In genomic region chr18:48264508-48264907, GRCh38 we compare ENCODE assay signal across 2 cellular contexts.
TF ChIP-seq lines count a peak whose summit lies in the region.

No MANE protein-coding gene starts in this region.

TF ChIP-seq in SK-N-SH, 30 proteins besides CTCF, POLR2A, EP300 and RAD21 (continued from another document):
- TF ChIP-seq ZBTB33 (IDR thresholded peaks at IDR 0.05; ENCODE audit: borderline replicate concordance, low read depth) (no peak), ELF1 (IDR thresholded peaks at IDR 0.05) (no peak), GABPA (IDR thresholded peaks at IDR 0.05; ENCODE audit: low read depth) (no peak), FOXM1 (IDR thresholded peaks at IDR 0.05; ENCODE audit: low read depth) (no peak), USF2 (IDR thresholded peaks at IDR 0.05; ENCODE audit: borderline replicate concordance, low read depth, low read length) (no peak), YY1 (IDR thresholded peaks at IDR 0.05; ENCODE audit: low read depth) (no peak), POLR2AphosphoS5 (IDR thresholded peaks at IDR 0.05; ENCODE audit: low read depth, low read length) (no peak), RCOR1 (IDR thresholded peaks at IDR 0.05; ENCODE audit: low read length) (no peak), GATA2 (CRISPR knock-in tag; IDR thresholded peaks at IDR 0.05) (no peak), MXI1 (IDR thresholded peaks at IDR 0.05; ENCODE audit: low read depth, low read length) (no peak), USF1 (IDR thresholded peaks at IDR 0.05; ENCODE audit: borderline replicate concordance, low read depth) (no peak), TEAD4 (IDR thresholded peaks at IDR 0.05; ENCODE audit: borderline replicate concordance, insufficient read depth) (no peak), TAF1 (IDR thresholded peaks at IDR 0.05; ENCODE audit: borderline replicate concordance, low read depth, low read length) (no peak)

TF ChIP-seq in WTC11, 78 proteins besides CTCF, POLR2A, EP300 and RAD21 (continued from another document):
- TF ChIP-seq USF2 (CRISPR knock-in tag; IDR thresholded peaks at IDR 0.05), result no peak
- no peak for TF ChIP-seq CDX4 (CRISPR knock-in tag; IDR thresholded peaks at IDR 0.05; ENCODE audit: borderline replicate concordance)
- no peak for TF ChIP-seq ZBTB43 (CRISPR knock-in tag; IDR thresholded peaks at IDR 0.05)
- no peak for TF ChIP-seq GTF2I (CRISPR knock-in tag; conservative IDR thresholded peaks at IDR 0.05)
- TF ChIP-seq MLX (CRISPR knock-in tag; IDR thresholded peaks at IDR 0.05), result no peak
- TF ChIP-seq CBFB (CRISPR knock-in tag; IDR thresholded peaks at IDR 0.05; ENCODE audit: low read depth), result no peak
- no peak for TF ChIP-seq ATF6 (CRISPR knock-in tag; IDR thresholded peaks at IDR 0.05)
- TF ChIP-seq USF1 (CRISPR knock-in tag; IDR thresholded peaks at IDR 0.05), result no peak
